ENCODE assay signal across 8 cellular contexts in the genomic region with DNA sequence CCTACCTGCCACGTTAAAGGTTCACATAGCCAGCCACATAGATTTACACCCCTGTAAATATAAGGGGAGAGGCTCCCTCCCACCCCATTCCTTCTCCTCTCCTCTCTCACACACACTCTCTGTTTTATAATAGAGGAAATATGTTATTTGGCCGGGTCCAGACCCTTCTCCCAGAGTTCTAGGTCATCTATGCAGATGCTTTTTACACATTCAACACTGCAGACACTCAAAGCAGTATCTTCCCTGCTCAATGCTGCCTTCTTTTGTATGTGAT. TPM values are rescaled to one million over a fixed set of nuclear protein-coding genes. Genes with fewer than 3 reads are reported as not detected.
A peak's percentile ranks its signal among the peaks of the same experiment; 100 is the strongest.
DNase-seq lines count a peak whose midpoint lies in the region; ATAC-seq and TF ChIP-seq lines count a peak whose summit lies in the region.

No MANE protein-coding gene starts in this region.

- intact Hi-C loops in prostate gland (cut with DNase I): no loop called here

- no peaks in the 10 kb centered on the region for H3K9me3 ChIP-seq in prostate gland

- ATAC-seq in HG03280 (IDR thresholded peaks at IDR 0.05; ENCODE audit: unreplicated experiment) (no peak), GM19455 (IDR thresholded peaks at IDR 0.05; ENCODE audit: unreplicated experiment) (no peak)

- H3K27me3 ChIP-seq in prostate gland (replicated peaks; ENCODE audit: insufficient read depth): no peaks in the 10 kb centered on the region

- no peaks in the 10 kb centered on the region for H3K4me1 ChIP-seq in prostate gland (replicated peaks)

- WGBS in prostate gland: 9% methylated on average over 2 of the region's 2 CpGs

- H3K4me3 ChIP-seq in GM12864 (ENCODE audit: low read depth, low read length) (peak overlapping the region; percentile 83), epithelial cell of proximal tubule (ENCODE audit: low read depth, low read length) (peak overlapping the region; percentile 96), prostate gland (peak overlapping the region; percentile 81 to 85)

- no peak for TF ChIP-seq POLR2A in prostate gland (IDR thresholded peaks at IDR 0.05)

- DNase-seq in GM12864 (ENCODE audit: low read depth): no peak
- peak; percentile 75 for DNase-seq in OCI-M1 (lab: John Stamatoyannopoulos, UW)
- DNase-seq in epithelial cell of proximal tubule (ENCODE audit: low read depth): no peak
- no peak for DNase-seq in prostate gland (ENCODE audit: low spot score)
- DNase-seq in NCI-H446 treated with DMSO at 0.1 percent for 48 hours (lab: John Stamatoyannopoulos, UW): no peak
- no peak for DNase-seq in NCI-H1694 treated with DMSO at 0.1 percent for 48 hours (lab: John Stamatoyannopoulos, UW)

- peak overlapping the region; percentile 98 to 99 for H3K27ac ChIP-seq in prostate gland

- TF ChIP-seq CTCF in GM12864 (IDR thresholded peaks at IDR 0.05; ENCODE audit: low read depth, low read length, missing control alignments): no peak
- no peak for TF ChIP-seq CTCF in epithelial cell of proximal tubule (conservative IDR thresholded peaks at IDR 0.05; ENCODE audit: low read depth, low read length)
- TF ChIP-seq CTCF in prostate gland (IDR thresholded peaks at IDR 0.05): no peak

- no peaks in the 10 kb centered on the region for H3K36me3 ChIP-seq in prostate gland

RNA-seq across cellular contexts. Expression of a gene that starts 0.7 kb away (rescaled TPM):
- total RNA-seq in epithelial cell of proximal tubule (197 and 207 TPM in 2 replicates), prostate gland (100 to 1,000 TPM in 1 of 2 donors, 10 to 100 TPM in 1; 74.1 to 133 TPM)
